Comparison of ENCODE assay signal across 14 cellular contexts in the genomic region with DNA sequence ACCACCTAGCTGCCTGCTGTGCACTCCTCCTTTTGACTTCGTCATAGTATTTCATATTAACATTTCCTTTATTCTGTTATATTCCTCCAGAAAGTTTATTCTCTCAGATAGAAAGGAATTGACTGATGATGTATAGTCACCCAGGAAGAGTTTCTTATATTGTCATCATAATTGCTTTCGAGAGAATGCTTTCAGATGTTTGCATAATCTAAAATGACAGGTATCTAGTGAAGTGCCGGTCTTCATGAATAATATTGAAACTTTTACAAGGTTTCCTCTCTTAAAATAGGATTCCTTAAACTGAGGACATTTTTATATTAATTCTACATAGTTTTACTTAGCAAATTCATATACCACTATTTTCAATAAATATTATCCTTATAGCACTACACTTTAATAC.
DNase-seq lines count a peak whose midpoint lies in the region; ATAC-seq lines count a peak whose summit lies in the region.
"Had no signal": no experiment of that assay in that cellular context is flagged by ENCODE, and none has a peak within 500 bp of the region (broad histone marks: within the 10 kb centered on the region; RNA-seq: fewer than 3 reads in every experiment).

No MANE protein-coding gene starts in this region.

- H3K27me3 ChIP-seq in adipocyte (replicated peaks; ENCODE audit: control insufficient read depth, insufficient read depth, low read length), result no peaks in the 10 kb centered on the region
- H3K27me3 ChIP-seq: BLaER1 treated with 17β-estradiol and CSF1 and Interleukin-3, amounts not matched to agents 10 nM and 100 nM; tibial nerve had no signal

- peaks cover 66% of the 10 kb centered on the region for H3K36me3 ChIP-seq in adipocyte (ENCODE audit: control insufficient read depth, insufficient read depth, low read length, severe bottlenecking)

- peak overlapping the region; percentile 52 for H3K4me3 ChIP-seq in adipocyte (ENCODE audit: low read length)
- H3K4me3 ChIP-seq: BLaER1 treated with 17β-estradiol and CSF1 and Interleukin-3, amounts not matched to agents 10 nM and 100 nM; HAP-1; tibial nerve had no signal

- H3K9me3 ChIP-seq in adipocyte (ENCODE audit: control insufficient read depth, low read length), result no peaks in the 10 kb centered on the region
- H3K9me3 ChIP-seq: BLaER1 treated with 17β-estradiol and CSF1 and Interleukin-3, amounts not matched to agents 10 nM and 100 nM; HAP-1; tibial nerve had no signal

- no peak for DNase-seq in adipocyte (ENCODE audit: low read depth)
- DNase-seq in HPDE6-E6E7 (ENCODE audit: extremely low spot score), result no peak
- no peak for DNase-seq in AG20443 (ENCODE audit: low spot score)
- no peak for DNase-seq in SW 1271 (lab: John Stamatoyannopoulos, UW)
- DNase-seq: activated CD4-positive, alpha-beta memory T cell treated with anti-CD3 and anti-CD28 coated beads, Interleukin-2, amount 10 ng/mL, durations not matched to agents 7 days and 5 days; glutamatergic neuron; NCI-H187 had no signal

- ATAC-seq in GM18517 (IDR thresholded peaks at IDR 0.05; ENCODE audit: unreplicated experiment) (peak; percentile 66), GM21367 (IDR thresholded peaks at IDR 0.05; ENCODE audit: unreplicated experiment) (peak; percentile 58), HG02885 (IDR thresholded peaks at IDR 0.05; ENCODE audit: poor library complexity, unreplicated experiment) (peak; percentile 82), GM18873 (IDR thresholded peaks at IDR 0.05; ENCODE audit: low FRiP score, unreplicated experiment) (no peak)

- peaks cover 34% of the 10 kb centered on the region for H3K4me1 ChIP-seq in adipocyte (ENCODE audit: control insufficient read depth, insufficient read depth, low read length)

- peak overlapping the region; percentile 41 for H3K9ac ChIP-seq in adipocyte (ENCODE audit: low read length)
- H3K9ac ChIP-seq: BLaER1 treated with 17β-estradiol and CSF1 and Interleukin-3, amounts not matched to agents 10 nM and 100 nM had no signal
